Comparison of ENCODE assay signal across 8 cellular contexts in genomic region chr2:26184555-26185303, GRCh38. TPM values are rescaled to one million over a fixed set of nuclear protein-coding genes. Genes with fewer than 3 reads are reported as not detected.
DNase-seq lines count a peak whose midpoint lies in the region.

No MANE protein-coding gene starts in this region.

- H3K4me3 ChIP-seq in neuronal stem cell (ENCODE audit: low read length in 2 of 2): peak overlapping the region in 1 of 2 donors; percentile 62

- peaks cover 3% of the 10 kb centered on the region for H3K79me1 ChIP-seq in neuronal stem cell (ENCODE audit: low read depth, low read length)

- peak overlapping the region; percentile 48 for H2AK5ac ChIP-seq in neuronal stem cell (ENCODE audit: low read depth, low read length)

- H2AFZ ChIP-seq in neuronal stem cell (ENCODE audit: low read length): no peak overlapping the region

- H3K27ac ChIP-seq in neuronal stem cell (replicated peaks; ENCODE audit: low read length): no peak overlapping the region

- H3K4me1 ChIP-seq in neuronal stem cell (ENCODE audit: control insufficient read depth in 2 of 2, insufficient read depth in 1 of 2, low read depth in 1 of 2, low read length in 2 of 2): peaks cover 3 to 8% of the 10 kb centered on the region in 2 donors

- peak overlapping the region; percentile 90 for H3K18ac ChIP-seq in neuronal stem cell (ENCODE audit: low read length)

- no peak overlapping the region for H2BK15ac ChIP-seq in neuronal stem cell (ENCODE audit: low read length)

- no peak overlapping the region for H3K4ac ChIP-seq in neuronal stem cell (ENCODE audit: low read length)

- DNase-seq in GM03348 (ENCODE audit: low spot score): peak; percentile 96
- DNase-seq in GOT3 (lab: John Stamatoyannopoulos, UW): peak; percentile 43
- peak; percentile 79 for DNase-seq in NCI-H2196 (lab: John Stamatoyannopoulos, UW; ENCODE audit: unreplicated experiment)
- peak; percentile 91 for DNase-seq in activated T-cell treated with anti-CD3 and anti-CD28 coated beads, Interleukin-2, amount 50 U/mL, for 1 hour
- DNase-seq in fibroblast of peridontal ligament (ENCODE audit: extremely low read depth): peak; percentile 77
- DNase-seq in neuronal stem cell (ENCODE audit: low spot score): peak; percentile 69
- DNase-seq in stromal cell of bone marrow (ENCODE audit: low read depth): peak; percentile 63
- DNase-seq in SW480 (ENCODE audit: low spot score): no peak

- no peak overlapping the region for H3K14ac ChIP-seq in neuronal stem cell (ENCODE audit: low read length)

- H3K9ac ChIP-seq in neuronal stem cell (ENCODE audit: low read depth, low read length, poor library complexity): peak overlapping the region; percentile 1

- peaks cover 41 to 80% of the 10 kb centered on the region in 2 donors for H3K36me3 ChIP-seq in neuronal stem cell (replicated peaks in 1 of 2; ENCODE audit: control insufficient read depth in 2 of 2, insufficient read depth in 2 of 2, low read length in 2 of 2)

- no peaks in the 10 kb centered on the region for H3K9me3 ChIP-seq in neuronal stem cell (replicated peaks in 1 of 2; ENCODE audit: control insufficient read depth in 2 of 2, insufficient read depth in 1 of 2, low read depth in 1 of 2, low read length in 2 of 2)

- peak overlapping the region; percentile 27 for H4K91ac ChIP-seq in neuronal stem cell (ENCODE audit: low read depth, low read length, poor library complexity)

- H2BK120ac ChIP-seq in neuronal stem cell (ENCODE audit: low read depth, low read length): peak overlapping the region; percentile 23

- H3K4me2 ChIP-seq in neuronal stem cell (ENCODE audit: insufficient read depth, low read length, poor library complexity, severe bottlenecking): peak overlapping the region; percentile 46

- no peak overlapping the region for H2BK12ac ChIP-seq in neuronal stem cell (ENCODE audit: low read length)

- H2BK5ac ChIP-seq in neuronal stem cell (ENCODE audit: low read length): no peak overlapping the region

- H3K23ac ChIP-seq in neuronal stem cell (ENCODE audit: low read depth, low read length, poor library complexity): peak overlapping the region; percentile 86

- no peak overlapping the region for H4K8ac ChIP-seq in neuronal stem cell (ENCODE audit: low read depth, low read length)

- WGBS in neuronal stem cell (ENCODE audit: extremely low coverage in 2 of 2, insufficient read length in 2 of 2, insufficient replicate concordance in 1 of 2), 2 donors: no CpG with 5 or more reads among the region's 114 CpGs

- H3K27me3 ChIP-seq in neuronal stem cell (ENCODE audit: control insufficient read depth in 3 of 3, insufficient read depth in 3 of 3, low read depth in 1 of 3, low read length in 3 of 3): peaks cover 0 to 11% (median 0%) of the 10 kb centered on the region in 3 experiments

RNA-seq across cellular contexts. Expression of gene GAREM2, which starts 11.8 kb away (rescaled TPM):
- polyA plus RNA-seq in neuronal stem cell (2013, experiment 1 of 2): 40.3 TPM
- polyA plus RNA-seq in neuronal stem cell (2013, experiment 2 of 2): 43.9 TPM

RNA-seq across cellular contexts. Expression of gene HADHA, which starts 59.7 kb away (rescaled TPM):
- polyA plus RNA-seq in neuronal stem cell (2013, experiment 1 of 2): 77.9 TPM
- polyA plus RNA-seq in neuronal stem cell (2013, experiment 2 of 2): 75.7 TPM
